15 cellular contexts compared by ENCODE assay signal in the genomic region with DNA sequence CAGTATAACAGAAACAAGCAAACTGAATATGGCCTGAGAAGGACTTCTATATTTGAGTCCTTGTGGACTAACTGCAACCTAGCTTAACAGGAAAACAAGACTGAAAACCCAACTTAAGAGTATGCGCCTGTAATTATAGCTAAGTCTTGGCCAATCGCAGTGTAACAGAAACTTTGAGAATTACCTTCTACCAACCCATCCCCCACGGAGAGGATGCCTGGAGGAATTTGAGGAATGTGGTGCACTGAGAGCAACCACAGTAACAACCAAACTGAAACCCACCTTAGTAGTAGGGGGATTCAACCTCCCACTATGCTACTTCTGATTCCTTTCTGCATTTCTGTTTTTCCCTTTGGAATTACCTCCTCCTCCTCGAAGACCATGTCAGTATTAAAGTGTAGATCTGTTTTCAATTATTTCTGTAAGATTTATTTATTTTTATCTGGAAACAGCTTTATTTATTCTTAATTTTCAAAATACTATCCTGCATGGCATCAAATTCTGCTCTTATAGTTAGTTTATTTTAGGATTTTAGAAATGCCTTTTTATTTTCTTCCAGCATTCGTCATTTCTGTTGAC.
"Had no signal": no experiment of that assay in that cellular context is flagged by ENCODE, and none has a peak within 500 bp of the region (broad histone marks: within the 10 kb centered on the region; RNA-seq: fewer than 3 reads in every experiment).

No MANE protein-coding gene starts in this region.

- H3K36me3 Mint-ChIP-seq: activated naive CD8-positive, alpha-beta T cell treated with anti-CD3 and anti-CD28 coated beads, Interleukin-2, amount 10 ng/mL, durations not matched to agents 7 days and 5 days; type B pancreatic cell had no signal

- DNase-seq: activated CD4-positive, alpha-beta T cell treated with anti-CD3 and anti-CD28 coated beads, Interleukin-2, amount 10 ng/mL, durations not matched to agents 24 days and 14 days; activated CD4-positive, CD25-positive, alpha-beta regulatory T cell; activated CD8-positive, alpha-beta memory T cell treated with anti-CD3 and anti-CD28 coated beads for 24 hours; activated naive CD4-positive, alpha-beta T cell; activated naive CD8-positive, alpha-beta T cell treated with anti-CD3 and anti-CD28 coated beads, Interleukin-2, amount 10 ng/mL, durations not matched to agents 7 days and 5 days; anterior cingulate cortex; cortex of kidney; effector CD8-positive, alpha-beta T cell; foreskin melanocyte; T-helper 2 cell had no signal

- H3K27me3 ChIP-seq: right atrium auricular region, suprapubic skin had no signal

- H3K27ac Mint-ChIP-seq: activated CD4-positive, alpha-beta T cell treated with anti-CD3 and anti-CD28 coated beads, Interleukin-2, amount 10 ng/mL, durations not matched to agents 24 days and 14 days; activated naive CD8-positive, alpha-beta T cell treated with anti-CD3 and anti-CD28 coated beads, Interleukin-2, amount 10 ng/mL, durations not matched to agents 7 days and 5 days; stimulated activated naive CD8-positive, alpha-beta T cell treated with anti-CD3 and anti-CD28 coated beads, Interleukin-15, Interleukin-2, amounts not matched to agents 100 ng/mL and 50 ng/mL, for 24 hours; type B pancreatic cell had no signal

- H3K36me3 ChIP-seq: right atrium auricular region, suprapubic skin had no signal

- H3K79me2 ChIP-seq: parathyroid adenoma had no signal

- H3K9me3 Mint-ChIP-seq: type B pancreatic cell had no signal

- H3K9me3 ChIP-seq: right atrium auricular region had no signal

- H3K27me3 Mint-ChIP-seq: activated CD4-positive, alpha-beta T cell treated with anti-CD3 and anti-CD28 coated beads, Interleukin-2, amount 10 ng/mL, durations not matched to agents 24 days and 14 days; activated naive CD8-positive, alpha-beta T cell treated with anti-CD3 and anti-CD28 coated beads, Interleukin-2, amount 10 ng/mL, durations not matched to agents 7 days and 5 days; stimulated activated naive CD8-positive, alpha-beta T cell treated with anti-CD3 and anti-CD28 coated beads, Interleukin-15, Interleukin-2, amounts not matched to agents 100 ng/mL and 50 ng/mL, for 24 hours; type B pancreatic cell had no signal

- H3K4me3 ChIP-seq: right atrium auricular region, suprapubic skin had no signal

- H3K4me1 ChIP-seq: parathyroid adenoma, right atrium auricular region, suprapubic skin had no signal

- H2AFZ ChIP-seq: parathyroid adenoma had no signal

- H3K4me1 Mint-ChIP-seq: activated CD4-positive, alpha-beta T cell treated with anti-CD3 and anti-CD28 coated beads, Interleukin-2, amount 10 ng/mL, durations not matched to agents 24 days and 14 days; activated naive CD8-positive, alpha-beta T cell treated with anti-CD3 and anti-CD28 coated beads, Interleukin-2, amount 10 ng/mL, durations not matched to agents 7 days and 5 days had no signal

- H3K4me3 Mint-ChIP-seq: activated CD4-positive, alpha-beta T cell treated with anti-CD3 and anti-CD28 coated beads, Interleukin-2, amount 10 ng/mL, durations not matched to agents 24 days and 14 days; activated naive CD8-positive, alpha-beta T cell treated with anti-CD3 and anti-CD28 coated beads, Interleukin-2, amount 10 ng/mL, durations not matched to agents 7 days and 5 days; stimulated activated naive CD8-positive, alpha-beta T cell treated with anti-CD3 and anti-CD28 coated beads, Interleukin-15, Interleukin-2, amounts not matched to agents 100 ng/mL and 50 ng/mL, for 24 hours; type B pancreatic cell had no signal

- H3K9ac ChIP-seq: parathyroid adenoma had no signal

- H3K27ac ChIP-seq: parathyroid adenoma, right atrium auricular region, suprapubic skin had no signal
